In genomic region chr7:121394709-121395140, GRCh38 we compare ENCODE assay signal across 8 cellular contexts. TPM values are rescaled to one million over a fixed set of nuclear protein-coding genes. Genes with fewer than 3 reads are reported as not detected.
DNase-seq lines count a peak whose midpoint lies in the region; ATAC-seq and TF ChIP-seq lines count a peak whose summit lies in the region.

No MANE protein-coding gene starts in this region.

- peaks cover 24% of the 10 kb centered on the region for H3K4me1 ChIP-seq in Caco-2

- peak overlapping the region; percentile 8 for H3K4me3 ChIP-seq in Caco-2 (ENCODE audit: low read depth, low read length)

- H3K27me3 Mint-ChIP-seq in Caco-2 (ENCODE audit: insufficient read depth, unreplicated experiment) (no peaks in the 10 kb centered on the region), HFFc6 (ENCODE audit: insufficient read depth) (no peaks in the 10 kb centered on the region), activated B cell treated with CpG ODN at 0.5 μM for 24 hours (no peaks in the 10 kb centered on the region), memory B cell (no peaks in the 10 kb centered on the region)

- H3K9me3 ChIP-seq in Caco-2: no peaks in the 10 kb centered on the region

- H3K9me3 Mint-ChIP-seq in Caco-2 (ENCODE audit: unreplicated experiment) (no peaks in the 10 kb centered on the region), HFFc6 (no peaks in the 10 kb centered on the region), activated B cell treated with CpG ODN at 0.5 μM for 24 hours (peaks cover 10% of the 10 kb centered on the region), memory B cell (peaks cover 3% of the 10 kb centered on the region)

- H3K36me3 Mint-ChIP-seq in Caco-2 (ENCODE audit: insufficient read depth, unreplicated experiment): peaks cover 26% of the 10 kb centered on the region
- H3K36me3 Mint-ChIP-seq in HFFc6 (ENCODE audit: low read depth): peaks cover 16% of the 10 kb centered on the region
- peaks cover 30% of the 10 kb centered on the region for H3K36me3 Mint-ChIP-seq in activated B cell treated with CpG ODN at 0.5 μM for 24 hours (ENCODE audit: low read depth)
- peaks cover 17% of the 10 kb centered on the region for H3K36me3 Mint-ChIP-seq in memory B cell

- H3K27me3 ChIP-seq in Caco-2 (replicated peaks; ENCODE audit: control insufficient read depth, insufficient read depth, low read length): no peaks in the 10 kb centered on the region

- CTCF ChIA-PET in Caco-2 (lab: Charles Lee) (interaction anchor here (2.6 kb wide), 1 partner anchor 28 kb away, joined by 18 read pairs; no protein-coding TSS in a partner anchor), activated B cell treated with CpG ODN at 0.5 μM for 24 hours (lab: Charles Lee) (interaction anchor here (1.4 to 6.5 kb wide), 3 partner anchors 9 to 219 kb away, joined by 3 to 221 read pairs (median 19); no protein-coding TSS in a partner anchor)

- no peak overlapping the region for H3K27ac Mint-ChIP-seq in Caco-2 (ENCODE audit: unreplicated experiment)
- H3K27ac Mint-ChIP-seq in HFFc6: no peak overlapping the region
- H3K27ac Mint-ChIP-seq in activated B cell treated with CpG ODN at 0.5 μM for 24 hours: peak overlapping the region; percentile 78
- peak overlapping the region; percentile 97 for H3K27ac Mint-ChIP-seq in memory B cell

- ATAC-seq in activated B cell treated with CpG ODN at 0.5 μM for 24 hours (ENCODE audit: low read depth): no peak
- ATAC-seq in memory B cell (ENCODE audit: low read depth): no peak
- no peak for ATAC-seq in GM21526 (IDR thresholded peaks at IDR 0.05; ENCODE audit: low FRiP score, unreplicated experiment)

- DNase-seq in Caco-2: peak; percentile 41 to 57
- DNase-seq in HFFc6: no peak
- DNase-seq in activated B cell treated with CpG ODN at 0.5 μM for 24 hours: no peak
- DNase-seq in memory B cell (ENCODE audit: low spot score in 2 of 2): no peak
- no peak for DNase-seq in ecto neural progenitor cell (ENCODE audit: low spot score)
- no peak for DNase-seq in mesenteric fat pad (ENCODE audit: low spot score)
- DNase-seq in T-helper 9 cell: no peak

- H3K4me1 Mint-ChIP-seq in Caco-2 (ENCODE audit: low read depth, unreplicated experiment): peaks cover 7% of the 10 kb centered on the region
- peaks cover 28% of the 10 kb centered on the region for H3K4me1 Mint-ChIP-seq in HFFc6 (ENCODE audit: low read depth)
- H3K4me1 Mint-ChIP-seq in activated B cell treated with CpG ODN at 0.5 μM for 24 hours: peaks cover 55% of the 10 kb centered on the region
- peaks cover 28% of the 10 kb centered on the region for H3K4me1 Mint-ChIP-seq in memory B cell

- no peaks in the 10 kb centered on the region for H3K36me3 ChIP-seq in Caco-2 (ENCODE audit: control insufficient read depth, insufficient read depth, low read length)

- POLR2A ChIA-PET in Caco-2 (lab: Charles Lee) (no interaction called here), activated B cell treated with CpG ODN at 0.5 μM for 24 hours (lab: Charles Lee) (interaction anchor here (2.4 to 4.8 kb wide), 3 partner anchors 11 to 444 kb away, joined by 22 to 152 read pairs (median 116); partner anchors contain the start of gene ING3)

- BruUV-seq in Caco-2 (replicated peaks; lab: Mats Ljungman, UMichigan): no TSS peak

- intact Hi-C loops in Caco-2 (cut with micrococcal nuclease; ENCODE audit: unreplicated experiment): loop anchor here (1.0 kb wide), 1 partner anchor 153 kb away; no protein-coding TSS in a partner anchor
- intact Hi-C loops in activated B cell treated with CpG ODN at 0.5 μM for 24 hours (cut with micrococcal nuclease): loop anchor here (1.0 to 5.0 kb wide), 2 partner anchors 212 to 267 kb away; no protein-coding TSS in a partner anchor

- TF ChIP-seq CTCF in Caco-2 (IDR thresholded peaks at IDR 0.05; ENCODE audit: insufficient read depth in 1 of 2, low read depth in 1 of 2, low read length in 1 of 2, severe bottlenecking in 1 of 2, unreplicated experiment in 1 of 2): no peak
- no peak for TF ChIP-seq CTCF in HFFc6 (IDR thresholded peaks at IDR 0.05)
- TF ChIP-seq CTCF in activated B cell treated with CpG ODN at 0.5 μM for 24 hours (IDR thresholded peaks at IDR 0.05): no peak

- H3K4me3 Mint-ChIP-seq in Caco-2 (ENCODE audit: unreplicated experiment) (peak overlapping the region; percentile 88), HFFc6 (peak overlapping the region; percentile 95; the same call in 1 of the 2 replicates), activated B cell treated with CpG ODN at 0.5 μM for 24 hours (peak overlapping the region; percentile 66), memory B cell (peak overlapping the region; percentile 68)

RNA-seq across cellular contexts. Expression of gene FAM3C, which starts 1.4 kb away (rescaled TPM):
- total RNA-seq in Caco-2 (2022): 40.2 and 40.5 TPM in 2 replicates
- total RNA-seq in HFFc6 (2021; fragmentation: NEBNext Ultra II Directional; extraction: Animal tissue kit (Norgen Biotek cat#: 25700)): 10 to 100 TPM; 54.8 to 85.0 (median 76.6) TPM
- 54.8 and 59.3 TPM in 2 replicates for total RNA-seq in activated B cell treated with CpG ODN at 0.5 μM for 24 hours
- total RNA-seq in mesenteric fat pad: 44.8 TPM

Comparison
In these comparisons a context has a peak if more than half of its experiments do, and no peak if none do; other contexts are left out.
1. DNase-seq: peak in Caco-2 (2 of 2); none in HFFc6 (single experiment), activated B cell treated with CpG ODN at 0.5 μM for 24 hours (single experiment), memory B cell (0 of 2), ecto neural progenitor cell (single experiment), mesenteric fat pad (single experiment) and T-helper 9 cell (single experiment).
2. H3K27ac Mint-ChIP-seq: peak in activated B cell treated with CpG ODN at 0.5 μM for 24 hours (single experiment) and memory B cell (single experiment); none in Caco-2 (single experiment) and HFFc6 (single experiment).
3. Peak in every context shown above with its lines, with median percentiles within 50 percentile points of each other: H3K4me3 Mint-ChIP-seq.